In genomic region chr1:105516068-105516467, GRCh38 we compare ENCODE assay signal across 34 cellular contexts.
"Had no signal": no experiment of that assay in that cellular context is flagged by ENCODE, and none has a peak within 500 bp of the region (broad histone marks: within the 10 kb centered on the region; RNA-seq: fewer than 3 reads in every experiment).

No MANE protein-coding gene starts in this region.

- H3K27ac ChIP-seq: KMS-11 had no signal

- H3K4me2 ChIP-seq: KMS-11 had no signal

- H3K9ac ChIP-seq: KMS-11 had no signal

- H3K9me3 ChIP-seq: MG63 had no signal

- H3K4me3 ChIP-seq: MG63 had no signal

- DNase-seq: Karpas-422, Kasumi-1, MG63, MM.1S, MV-4-11, NCI-H1048, NCI-H1092, NCI-H1092 treated with DMSO at 0.1 percent for 48 hours, NCI-H1105, NCI-H1105 treated with DMSO at 0.1 percent for 48 hours, NCI-H1417, NCI-H1417 treated with DMSO at 0.1 percent for 48 hours, NCI-H1436, NCI-H1436 treated with DMSO at 0.1 percent for 48 hours, NCI-H146, NCI-H1694, NCI-H1694 treated with DMSO at 0.1 percent for 48 hours, NCI-H187, NCI-H187 treated with DMSO at 0.1 percent for 48 hours, NCI-H1930, NCI-H2029, NCI-H2029 treated with DMSO at 0.1 percent for 48 hours, NCI-H2081, NCI-H2081 treated with DMSO at 0.1 percent for 48 hours, NCI-H2107, NCI-H2171, NCI-H2171 treated with DMSO at 0.1 percent for 48 hours, NCI-H2227 treated with DMSO at 0.1 percent for 48 hours, NCI-H226, NCI-H345, NCI-H446, NCI-H446 treated with DMSO at 0.1 percent for 48 hours, NCI-H510A had no signal

- H3K36me3 ChIP-seq: MG63 had no signal

- H3K27me3 ChIP-seq: MG63 had no signal
